13 cellular contexts compared by ENCODE assay signal in the genomic region with DNA sequence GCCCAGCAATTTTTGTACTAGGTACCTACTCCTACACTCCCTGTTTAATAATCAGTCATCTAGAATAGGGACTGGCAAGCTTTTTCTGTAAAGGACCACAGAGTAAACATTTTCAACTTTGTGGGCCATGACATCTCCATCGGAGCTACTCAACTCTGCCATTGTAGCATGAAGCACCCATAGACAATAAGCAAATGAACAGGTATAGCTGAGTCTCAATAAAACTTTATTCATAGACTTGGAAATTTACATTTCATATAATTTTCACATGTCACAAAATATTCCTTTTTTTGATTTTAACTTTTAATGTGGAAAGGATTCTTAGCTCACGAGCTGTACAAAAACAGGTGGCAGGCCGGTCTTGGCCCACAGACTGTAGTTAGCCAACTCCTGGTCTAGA.
DNase-seq lines count a peak whose midpoint lies in the region; ATAC-seq and TF ChIP-seq lines count a peak whose summit lies in the region.
"Had no signal": no experiment of that assay in that cellular context is flagged by ENCODE, and none has a peak within 500 bp of the region (broad histone marks: within the 10 kb centered on the region; RNA-seq: fewer than 3 reads in every experiment).

No MANE protein-coding gene starts in this region.

- no peak for DNase-seq in Peyer's patch
- peak; percentile 16 for DNase-seq in mesenteric fat pad (ENCODE audit: low spot score)
- DNase-seq in MG63: no peak
- DNase-seq in NCI-H226: no peak
- DNase-seq in central memory CD4-positive, alpha-beta T cell: no peak
- DNase-seq: activated naive CD4-positive, alpha-beta T cell treated with anti-CD3 and anti-CD28 coated beads for 36 hours; naive thymus-derived CD4-positive, alpha-beta T cell; NCI-H1417 treated with DMSO at 0.1 percent for 48 hours; NCI-H526 treated with DMSO at 0.1 percent for 48 hours; stimulated activated CD4-positive, alpha-beta T cell treated with anti-CD3 and anti-CD28 coated beads, Interleukin-2, amount 100 ng/mL, for 48 hours had no signal

- H3K4me3 ChIP-seq in Peyer's patch (no peak overlapping the region), MG63 (no peak overlapping the region)

- peaks cover 0 to 31% (median 0%) of the 10 kb centered on the region in 4 donors for H3K4me1 ChIP-seq in Peyer's patch

- ATAC-seq in GM18867 (IDR thresholded peaks at IDR 0.05; ENCODE audit: unreplicated experiment): peak; percentile 10
- ATAC-seq in HG02938 (IDR thresholded peaks at IDR 0.05; ENCODE audit: unreplicated experiment): peak; percentile 7
- no peak for ATAC-seq in HG03135 (IDR thresholded peaks at IDR 0.05; ENCODE audit: unreplicated experiment)
- ATAC-seq: naive thymus-derived CD4-positive, alpha-beta T cell had no signal

- peak overlapping the region in 3 of 4 donors; percentile 68 to 90 (median 85) for H3K27ac ChIP-seq in Peyer's patch

- H3K36me3 ChIP-seq in Peyer's patch (no peaks in the 10 kb centered on the region), MG63 (no peaks in the 10 kb centered on the region)

- H3K9me3 ChIP-seq in Peyer's patch (no peaks in the 10 kb centered on the region), MG63 (no peaks in the 10 kb centered on the region)

- no peak for TF ChIP-seq CTCF in Peyer's patch (IDR thresholded peaks at IDR 0.05)

- no peak for TF ChIP-seq POLR2A in Peyer's patch (IDR thresholded peaks at IDR 0.05)

- no peaks in the 10 kb centered on the region for H3K27me3 ChIP-seq in Peyer's patch
- H3K27me3 ChIP-seq in MG63: no peaks in the 10 kb centered on the region
